Comparison of ENCODE assay signal across 1 cellular context in the genomic region with DNA sequence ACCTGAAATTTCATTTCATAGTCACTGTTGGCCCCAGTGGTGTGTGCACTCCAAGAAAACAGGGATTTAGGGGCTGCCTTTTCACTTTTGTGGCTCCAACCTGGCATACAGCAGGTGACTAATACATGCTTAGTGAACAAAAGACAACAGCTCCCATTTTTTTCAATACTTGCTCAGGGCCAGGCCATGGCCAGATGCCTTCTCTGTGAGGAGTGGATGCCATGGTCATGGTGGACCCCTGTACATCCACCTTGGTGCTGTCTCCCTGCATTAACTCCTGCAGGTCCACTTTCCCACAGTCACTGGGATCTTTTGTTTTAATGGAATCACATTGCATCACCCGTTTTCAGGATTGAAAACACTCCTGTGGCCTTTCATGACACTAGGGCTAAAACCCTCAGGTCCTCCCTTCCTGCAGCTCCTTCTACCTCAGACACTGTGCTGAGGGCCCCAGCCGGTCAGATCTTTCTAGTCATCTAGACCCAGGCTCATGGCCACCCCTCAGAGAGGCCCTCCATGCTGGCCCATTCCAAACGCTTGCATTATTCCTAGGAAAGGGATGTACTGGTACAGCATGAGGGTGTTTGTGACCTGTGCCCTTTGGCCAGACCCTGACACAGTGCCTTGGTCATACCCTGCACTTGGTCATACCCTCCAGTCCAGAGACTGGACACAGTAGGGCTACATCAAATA.
A peak's percentile ranks its signal among the peaks of the same experiment; 100 is the strongest.
TF ChIP-seq lines count a peak whose summit lies in the region.

No MANE protein-coding gene starts in this region.

TF ChIP-seq in K562, 482 proteins besides CTCF, POLR2A, EP300 and RAD21:
- TF ChIP-seq ZKSCAN8 (CRISPR knock-in tag; IDR thresholded peaks at IDR 0.05), result peak; percentile 92
- TF ChIP-seq, protein P1, sequence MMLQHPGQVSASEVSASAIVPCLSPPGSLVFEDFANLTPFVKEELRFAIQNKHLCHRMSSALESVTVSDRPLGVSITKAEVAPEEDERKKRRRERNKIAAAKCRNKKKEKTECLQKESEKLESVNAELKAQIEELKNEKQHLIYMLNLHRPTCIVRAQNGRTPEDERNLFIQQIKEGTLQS (IDR thresholded peaks at IDR 0.05), result peak; percentile 50; the same call in 1 of the 2 replicates
- TF ChIP-seq, protein P1 (CRISPR knock-in tag; conservative IDR thresholded peaks at IDR 0.05), result no peak
- no peak for TF ChIP-seq BACH1 (tag; IDR thresholded peaks at IDR 0.05)
- TF ChIP-seq, protein P2, sequence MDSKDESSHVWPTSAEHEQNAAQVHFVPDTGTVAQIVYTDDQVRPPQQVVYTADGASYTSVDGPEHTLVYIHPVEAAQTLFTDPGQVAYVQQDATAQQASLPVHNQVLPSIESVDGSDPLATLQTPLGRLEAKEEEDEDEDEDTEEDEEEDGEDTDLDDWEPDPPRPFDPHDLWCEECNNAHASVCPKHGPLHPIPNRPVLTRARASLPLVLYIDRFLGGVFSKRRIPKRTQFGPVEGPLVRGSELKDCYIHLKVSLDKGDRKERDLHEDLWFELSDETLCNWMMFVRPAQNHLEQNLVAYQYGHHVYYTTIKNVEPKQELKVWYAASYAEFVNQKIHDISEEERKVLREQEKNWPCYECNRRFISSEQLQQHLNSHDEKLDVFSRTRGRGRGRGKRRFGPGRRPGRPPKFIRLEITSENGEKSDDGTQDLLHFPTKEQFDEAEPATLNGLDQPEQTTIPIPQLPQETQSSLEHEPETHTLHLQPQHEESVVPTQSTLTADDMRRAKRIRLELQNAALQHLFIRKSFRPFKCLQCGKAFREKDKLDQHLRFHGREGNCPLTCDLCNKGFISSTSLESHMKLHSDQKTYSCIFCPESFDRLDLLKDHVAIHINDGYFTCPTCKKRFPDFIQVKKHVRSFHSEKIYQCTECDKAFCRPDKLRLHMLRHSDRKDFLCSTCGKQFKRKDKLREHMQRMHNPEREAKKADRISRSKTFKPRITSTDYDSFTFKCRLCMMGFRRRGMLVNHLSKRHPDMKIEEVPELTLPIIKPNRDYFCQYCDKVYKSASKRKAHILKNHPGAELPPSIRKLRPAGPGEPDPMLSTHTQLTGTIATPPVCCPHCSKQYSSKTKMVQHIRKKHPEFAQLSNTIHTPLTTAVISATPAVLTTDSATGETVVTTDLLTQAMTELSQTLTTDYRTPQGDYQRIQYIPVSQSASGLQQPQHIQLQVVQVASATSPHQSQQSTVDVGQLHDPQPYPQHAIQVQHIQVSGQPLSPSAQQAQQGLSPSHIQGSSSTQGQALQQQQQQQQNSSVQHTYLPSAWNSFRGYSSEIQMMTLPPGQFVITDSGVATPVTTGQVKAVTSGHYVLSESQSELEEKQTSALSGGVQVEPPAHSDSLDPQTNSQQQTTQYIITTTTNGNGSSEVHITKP (IDR thresholded peaks at IDR 0.05; ENCODE audit: partially characterized antibody), result peak; percentile 12
- TF ChIP-seq CEBPG (CRISPR knock-in tag; IDR thresholded peaks at IDR 0.05), result peak; percentile 45; the same call in 1 of the 2 replicates
- peak in 1 of 2 experiments; percentile 62; a peak in 2 of 4 replicates for TF ChIP-seq CEBPG (tag; conservative IDR thresholded peaks at IDR 0.05 in 1 of 2, IDR thresholded peaks at IDR 0.05 in 1 of 2)
